11 cellular contexts compared by ENCODE assay signal in genomic region chr9:133874061-133874638, GRCh38.
DNase-seq lines count a peak whose midpoint lies in the region; ATAC-seq, FAIRE-seq and TF ChIP-seq lines count a peak whose summit lies in the region.
"Had no signal": no experiment of that assay in that cellular context is flagged by ENCODE, and none has a peak within 500 bp of the region (broad histone marks: within the 10 kb centered on the region; RNA-seq: fewer than 3 reads in every experiment).

No MANE protein-coding gene starts in this region.

- no peak overlapping the region; the same call in 1 of the 2 replicates for H4K8ac ChIP-seq in H1 (ENCODE audit: extremely low read depth, insufficient read depth, low read length)

- DNase-seq in Daoy (ENCODE audit: low read depth) (peak; percentile 98), NCI-H524 (lab: John Stamatoyannopoulos, UW) (peak; percentile 72 to 88), H1 (ENCODE audit: low read depth in 1 of 2, low spot score in 2 of 2) (no peak), omental fat pad (ENCODE audit: low spot score) (no peak), HuH-7.5 (ENCODE audit: low spot score) (no peak)
- no peak for DNase-seq in activated CD4-positive, alpha-beta T cell treated with anti-CD3 and anti-CD28 coated beads, Interleukin-2, amount 10 ng/mL, durations not matched to agents 7 days and 5 days
- DNase-seq: activated T-cell treated with anti-CD3 and anti-CD28 coated beads for 4 hours had no signal

- H3K9ac ChIP-seq in H1 (replicated peaks in 1 of 4; ENCODE audit: extremely low read depth in 1 of 4, low read depth in 3 of 4, low read length in 3 of 4), result no peak overlapping the region

- H3K4ac ChIP-seq in H1 (replicated peaks; ENCODE audit: insufficient read length, low read depth, low read length), result peak overlapping the region; percentile 50

- H4K91ac ChIP-seq in H1 (replicated peaks; ENCODE audit: insufficient read length, low read length), result peak overlapping the region; percentile 62

- H3K4me1 Mint-ChIP-seq in activated CD4-positive, alpha-beta T cell treated with anti-CD3 and anti-CD28 coated beads, Interleukin-2, amount 10 ng/mL, durations not matched to agents 7 days and 5 days, result peaks cover 9% of the 10 kb centered on the region

- peaks cover 0 to 31% of the 10 kb centered on the region in 2 experiments; a peak in 2 of 4 replicates for H3K79me2 ChIP-seq in H1 (ENCODE audit: control insufficient read depth in 1 of 2, insufficient read depth in 2 of 2, low read length in 2 of 2)

- H3K27ac Mint-ChIP-seq in activated CD4-positive, alpha-beta T cell treated with anti-CD3 and anti-CD28 coated beads, Interleukin-2, amount 10 ng/mL, durations not matched to agents 7 days and 5 days, result no peak overlapping the region

- FAIRE-seq in H1 (lab: Jason Lieb, UNC), result no peak
- FAIRE-seq: endometrium had no signal

- H2AFZ ChIP-seq in H1 (ENCODE audit: low read length), result no peak overlapping the region

- no peak for TF ChIP-seq RAD21 in H1 (IDR thresholded peaks at IDR 0.05 in 1 of 2, conservative IDR thresholded peaks at IDR 0.05 in 1 of 2; ENCODE audit: low read depth in 2 of 2, low read length in 2 of 2)

- no peak overlapping the region for H3K18ac ChIP-seq in H1 (ENCODE audit: extremely low read depth, low read length)

- POLR2A ChIA-PET in H1 (lab: Charles Lee; ENCODE audit: partially characterized antibody), result interaction anchor here (1.2 kb wide), 1 partner anchor 9 kb away, joined by 4 read pairs; no protein-coding TSS in a partner anchor
- POLR2A ChIA-PET in activated CD4-positive, alpha-beta T cell treated with anti-CD3 and anti-CD28 coated beads, Interleukin-2, amount 10 ng/mL, durations not matched to agents 7 days and 5 days (lab: Charles Lee), result no interaction called here

- H2AK5ac ChIP-seq in H1 (ENCODE audit: low read depth, low read length), result no peak overlapping the region

- H4K5ac ChIP-seq in H1 (ENCODE audit: insufficient read length, low read depth, low read length), result no peak overlapping the region

- H3K4me2 ChIP-seq in H1 (ENCODE audit: insufficient read depth in 1 of 2, low read depth in 2 of 2, low read length in 2 of 2), result no peak overlapping the region

- H2BK15ac ChIP-seq in H1 (ENCODE audit: low read length), result no peak overlapping the region

- WGBS in H1 (ENCODE audit: extremely low coverage in 1 of 2, insufficient coverage in 1 of 2, insufficient read length in 1 of 2, insufficient replicate concordance in 2 of 2, low coverage in 1 of 2, low lambda C conversion rate in 2 of 2, missing lambda C conversion rate in 1 of 2), 2 experiments, result 80% methylated on average over 10 of the region's 14 CpGs; no CpG with 5 or more reads in 1 of the 2 experiments

- no peak overlapping the region for H3K4me3 ChIP-seq in H1 (ENCODE audit: extremely low read depth in 1 of 4, insufficient read depth in 2 of 4, low read depth in 3 of 4, low read length in 4 of 4)

- no peak overlapping the region for H2BK120ac ChIP-seq in H1 (replicated peaks; ENCODE audit: low read depth, low read length)

- no peaks in the 10 kb centered on the region for H3K36me3 Mint-ChIP-seq in activated CD4-positive, alpha-beta T cell treated with anti-CD3 and anti-CD28 coated beads, Interleukin-2, amount 10 ng/mL, durations not matched to agents 7 days and 5 days (ENCODE audit: low read depth)

- H3K9me3 ChIP-seq in H1 (ENCODE audit: insufficient read depth in 2 of 2, low read depth in 1 of 2, low read length in 1 of 2), result no peaks in the 10 kb centered on the region

- TF ChIP-seq POLR2A in H1 (IDR thresholded peaks at IDR 0.05; ENCODE audit: control extremely low read depth in 1 of 2, low read depth in 2 of 2, low read length in 2 of 2), result no peak

- H3K27me3 ChIP-seq in H1 (replicated peaks in 1 of 4; ENCODE audit: control insufficient read depth in 3 of 4, extremely low read depth in 1 of 4, insufficient read depth in 3 of 4, low read length in 3 of 4), result no peaks in the 10 kb centered on the region

- H3K23ac ChIP-seq in H1 (ENCODE audit: insufficient read length), result no peak overlapping the region

- TF ChIP-seq EP300 in H1 (IDR thresholded peaks at IDR 0.05; ENCODE audit: borderline replicate concordance in 1 of 2, low read depth in 2 of 2, low read length in 2 of 2), result no peak

- peaks cover 9% of the 10 kb centered on the region for H3K27me3 Mint-ChIP-seq in activated CD4-positive, alpha-beta T cell treated with anti-CD3 and anti-CD28 coated beads, Interleukin-2, amount 10 ng/mL, durations not matched to agents 7 days and 5 days

- H3K56ac ChIP-seq in H1 (replicated peaks; ENCODE audit: insufficient read length, low read depth, low read length), result no peak overlapping the region

- H3K4me3 Mint-ChIP-seq in activated CD4-positive, alpha-beta T cell treated with anti-CD3 and anti-CD28 coated beads, Interleukin-2, amount 10 ng/mL, durations not matched to agents 7 days and 5 days, result no peak overlapping the region

- H2BK12ac ChIP-seq in H1 (ENCODE audit: low read depth, low read length), result no peak overlapping the region

- H2BK20ac ChIP-seq in H1 (ENCODE audit: low read length), result no peak overlapping the region

- H3K27ac ChIP-seq in H1 (ENCODE audit: low read depth, low read length), result no peak overlapping the region
- H3K27ac ChIP-seq: HL-60 had no signal

- peaks cover 15% of the 10 kb centered on the region for H3K79me1 ChIP-seq in H1 (ENCODE audit: low read depth, low read length)

- CTCF ChIA-PET in H1 (lab: Charles Lee; ENCODE audit: partially characterized antibody), result interaction anchor here (0.6 to 5.8 kb wide), 11 partner anchors 11 to 159 kb away, joined by 3 to 41 read pairs (median 4); no protein-coding TSS in a partner anchor
- CTCF ChIA-PET in activated CD4-positive, alpha-beta T cell treated with anti-CD3 and anti-CD28 coated beads, Interleukin-2, amount 10 ng/mL, durations not matched to agents 7 days and 5 days (lab: Charles Lee), result no interaction called here

- peaks cover 1 to 22% of the 10 kb centered on the region in 2 experiments for H4K20me1 ChIP-seq in H1 (replicated peaks in 1 of 2; ENCODE audit: control insufficient read depth in 1 of 2, insufficient read depth in 2 of 2, low read length in 2 of 2)

- peaks cover 0 to 10% (median 2%) of the 10 kb centered on the region in 4 experiments; a peak in 5 of 7 replicates for H3K4me1 ChIP-seq in H1 (replicated peaks in 1 of 4; ENCODE audit: control insufficient read depth in 3 of 4, insufficient read depth in 4 of 4, low read length in 3 of 4)

- H3K14ac ChIP-seq in H1 (ENCODE audit: insufficient read length), result no peak overlapping the region

- no peak for TF ChIP-seq CTCF in H1 (IDR thresholded peaks at IDR 0.05; ENCODE audit: control extremely low read depth in 1 of 3, insufficient read depth in 1 of 3, low read depth in 1 of 3, low read length in 3 of 3)
- no peak for TF ChIP-seq CTCF in omental fat pad (IDR thresholded peaks at IDR 0.05)

- ATAC-seq in omental fat pad (ENCODE audit: low FRiP score), result peak; percentile 34
- ATAC-seq in HG02973 (IDR thresholded peaks at IDR 0.05; ENCODE audit: unreplicated experiment), result no peak
- no peak for ATAC-seq in HG03196 (IDR thresholded peaks at IDR 0.05; ENCODE audit: unreplicated experiment)

- no peak overlapping the region for H2BK5ac ChIP-seq in H1 (ENCODE audit: low read depth, low read length)

- H3K23me2 ChIP-seq in H1 (ENCODE audit: low read depth, low read length), result peaks cover 8% of the 10 kb centered on the region; the same call in 1 of the 2 replicates

- H3K9me3 Mint-ChIP-seq in activated CD4-positive, alpha-beta T cell treated with anti-CD3 and anti-CD28 coated beads, Interleukin-2, amount 10 ng/mL, durations not matched to agents 7 days and 5 days, result no peaks in the 10 kb centered on the region

- H3K36me3 ChIP-seq in H1 (ENCODE audit: control insufficient read depth in 2 of 4, insufficient read depth in 4 of 4, low read length in 3 of 4), result no peaks in the 10 kb centered on the region

TF ChIP-seq in H1, 55 proteins besides CTCF, POLR2A, EP300 and RAD21:
- no peak for TF ChIP-seq KDM5A (IDR thresholded peaks at IDR 0.05; ENCODE audit: low read length)
- TF ChIP-seq CTBP2 (IDR thresholded peaks at IDR 0.05; ENCODE audit: borderline replicate concordance, insufficient read depth, insufficient read length, low read length), result no peak

Comparison
In these comparisons a context has a peak if more than half of its experiments do, and no peak if none do; other contexts are left out.
1. DNase-seq: peak in Daoy (single experiment) and NCI-H524 (2 of 2); none in H1 (0 of 2), omental fat pad (single experiment), activated CD4-positive, alpha-beta T cell treated with anti-CD3 and anti-CD28 coated beads, Interleukin-2, amount 10 ng/mL, durations not matched to agents 7 days and 5 days (single experiment) and HuH-7.5 (single experiment).